Comparison of ENCODE assay signal across 26 cellular contexts in the genomic region with DNA sequence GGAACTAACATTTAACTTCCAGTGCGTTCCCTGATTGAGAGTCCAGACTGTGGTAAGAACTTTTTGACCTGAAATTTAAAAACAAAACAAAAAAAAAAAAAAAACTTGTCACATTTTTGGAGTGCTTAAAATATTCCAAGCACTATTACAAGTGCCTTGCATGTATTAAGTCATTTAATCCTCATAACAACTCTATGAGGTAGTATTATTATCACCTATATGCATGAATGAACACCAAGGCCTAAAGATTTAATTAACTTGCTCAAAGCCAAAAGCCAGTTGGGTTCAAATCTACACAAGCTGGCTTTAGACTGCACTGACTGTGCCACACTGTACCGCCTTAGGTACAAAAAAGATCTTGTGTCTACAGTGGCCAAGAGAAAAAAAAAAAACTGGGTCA. TPM values are rescaled to one million over a fixed set of nuclear protein-coding genes. Genes with fewer than 3 reads are reported as not detected.
A peak's percentile ranks its signal among the peaks of the same experiment; 100 is the strongest.
DNase-seq lines count a peak whose midpoint lies in the region; ATAC-seq and TF ChIP-seq lines count a peak whose summit lies in the region.
"Had no signal": no experiment of that assay in that cellular context is flagged by ENCODE, and none has a peak within 500 bp of the region (broad histone marks: within the 10 kb centered on the region; RNA-seq: fewer than 3 reads in every experiment).

No MANE protein-coding gene starts in this region.

- no peaks in the 10 kb centered on the region for H3K27me3 Mint-ChIP-seq in HFFc6 (ENCODE audit: insufficient read depth)
- H3K27me3 Mint-ChIP-seq in nephron progenitor cell (ENCODE audit: low read depth, poor library complexity) = peaks cover 5% of the 10 kb centered on the region
- H3K27me3 Mint-ChIP-seq: activated CD4-positive, alpha-beta T cell treated with anti-CD3 and anti-CD28 coated beads, Interleukin-2, amount 10 ng/mL, durations not matched to agents 7 days and 5 days; activated naive CD8-positive, alpha-beta T cell; naive thymus-derived CD4-positive, alpha-beta T cell had no signal

- H3K4me3 ChIP-seq in choroid plexus epithelial cell (ENCODE audit: low read depth, low read length) = no peak overlapping the region
- H3K4me3 ChIP-seq: colonic mucosa, K562, left lung, suprapubic skin, uterus had no signal

- H3K4me3 Mint-ChIP-seq in HFFc6 = peak overlapping the region; percentile 63
- H3K4me3 Mint-ChIP-seq in nephron progenitor cell = no peak overlapping the region
- H3K4me3 Mint-ChIP-seq: activated CD4-positive, alpha-beta T cell treated with anti-CD3 and anti-CD28 coated beads, Interleukin-2, amount 10 ng/mL, durations not matched to agents 7 days and 5 days; activated naive CD8-positive, alpha-beta T cell; naive thymus-derived CD4-positive, alpha-beta T cell; stimulated activated effector memory CD8-positive, alpha-beta T cell treated with anti-CD3 and anti-CD28 coated beads, Interleukin-12 subunit alpha, Interleukin-12 subunit beta, amount 100 ng/mL, for 72 hours; WTC11 had no signal

- peak overlapping the region; percentile 89 for H3K27ac Mint-ChIP-seq in HFFc6
- peak overlapping the region; percentile 83 for H3K27ac Mint-ChIP-seq in nephron progenitor cell
- H3K27ac Mint-ChIP-seq: activated CD4-positive, alpha-beta T cell treated with anti-CD3 and anti-CD28 coated beads, Interleukin-2, amount 10 ng/mL, durations not matched to agents 7 days and 5 days; activated naive CD8-positive, alpha-beta T cell; naive thymus-derived CD4-positive, alpha-beta T cell; stimulated activated effector memory CD8-positive, alpha-beta T cell treated with anti-CD3 and anti-CD28 coated beads, Interleukin-12 subunit alpha, Interleukin-12 subunit beta, amount 100 ng/mL, for 72 hours; WTC11 had no signal

- no peak for ATAC-seq in left lobe of liver
- ATAC-seq: K562; naive thymus-derived CD4-positive, alpha-beta T cell; stimulated activated effector memory CD8-positive, alpha-beta T cell treated with anti-CD3 and anti-CD28 coated beads, Interleukin-12 subunit alpha, Interleukin-12 subunit beta, amount 100 ng/mL, for 72 hours; WTC11 had no signal

- no peak for DNase-seq in HFFc6
- DNase-seq in choroid plexus epithelial cell (ENCODE audit: low read depth) = peak; percentile 42
- DNase-seq in nephron progenitor cell = no peak
- DNase-seq in left lobe of liver (ENCODE audit: low spot score) = no peak
- DNase-seq in SIG-M5 treated with dmso at 0.1 percent for 504 hours (lab: John Stamatoyannopoulos, UW; ENCODE audit: unreplicated experiment) = no peak
- DNase-seq in HT-29 (ENCODE audit: low spot score) = no peak
- DNase-seq in DMS114 treated with DMSO at 0.1 percent for 48 hours (lab: John Stamatoyannopoulos, UW; ENCODE audit: unreplicated experiment) = no peak
- DNase-seq: activated CD4-positive, alpha-beta T cell treated with anti-CD3 and anti-CD28 coated beads, Interleukin-2, amount 10 ng/mL, durations not matched to agents 7 days and 5 days; Calu3; colonic mucosa; effector CD8-positive, alpha-beta T cell; GOT3; left lung; midbrain; naive thymus-derived CD4-positive, alpha-beta T cell; NCI-H1092 treated with DMSO at 0.1 percent for 48 hours; NCI-H1694 treated with DMSO at 0.1 percent for 48 hours; NCI-H446; NCI-H774; nucleus accumbens; uterus had no signal

- H3K9me3 Mint-ChIP-seq in HFFc6 = 0 out of 2 replicates have a peak, but pooled peaks cover 6% of the 10 kb centered on the region
- H3K9me3 Mint-ChIP-seq in nephron progenitor cell = peaks cover 45% of the 10 kb centered on the region
- H3K9me3 Mint-ChIP-seq: activated CD4-positive, alpha-beta T cell treated with anti-CD3 and anti-CD28 coated beads, Interleukin-2, amount 10 ng/mL, durations not matched to agents 7 days and 5 days; stimulated activated effector memory CD8-positive, alpha-beta T cell treated with anti-CD3 and anti-CD28 coated beads, Interleukin-12 subunit alpha, Interleukin-12 subunit beta, amount 100 ng/mL, for 72 hours had no signal

- H3K36me3 Mint-ChIP-seq in HFFc6 (ENCODE audit: low read depth) (peaks cover 34% of the 10 kb centered on the region), nephron progenitor cell (ENCODE audit: low read depth) (peaks cover 60% of the 10 kb centered on the region)

- H3K4me1 Mint-ChIP-seq in HFFc6 (ENCODE audit: low read depth) = peaks cover 56% of the 10 kb centered on the region
- H3K4me1 Mint-ChIP-seq in nephron progenitor cell = peaks cover 56% of the 10 kb centered on the region
- H3K4me1 Mint-ChIP-seq: activated CD4-positive, alpha-beta T cell treated with anti-CD3 and anti-CD28 coated beads, Interleukin-2, amount 10 ng/mL, durations not matched to agents 7 days and 5 days; stimulated activated effector memory CD8-positive, alpha-beta T cell treated with anti-CD3 and anti-CD28 coated beads, Interleukin-12 subunit alpha, Interleukin-12 subunit beta, amount 100 ng/mL, for 72 hours had no signal

- TF ChIP-seq CTCF in HFFc6 (IDR thresholded peaks at IDR 0.05) (no peak), choroid plexus epithelial cell (conservative IDR thresholded peaks at IDR 0.05; ENCODE audit: low read depth, low read length) (no peak), nephron progenitor cell (IDR thresholded peaks at IDR 0.05) (no peak)

RNA-seq across cellular contexts. Expression of a gene that starts 35.2 kb away (rescaled TPM):
- 1 to 10 TPM; 6.3 to 9.4 (median 9.0) TPM for total RNA-seq in HFFc6 (2021; fragmentation: NEBNext Ultra II Directional; extraction: Animal tissue kit (Norgen Biotek cat#: 25700))
- 2.0 TPM for total RNA-seq in left lobe of liver
- total RNA-seq in HT-29 (2014; rRNA removed; shearing (Covaris generic)) = 4.4 and 5.1 TPM in 2 replicates

RNA-seq across cellular contexts. Expression of a gene that starts 35.3 kb away (rescaled TPM):
- total RNA-seq in HFFc6 (2021; fragmentation: NEBNext Ultra II Directional; extraction: Animal tissue kit (Norgen Biotek cat#: 25700)) = 10 to 100 TPM; 12.7 to 30.2 (median 25.4) TPM
- 0.18 TPM for total RNA-seq in left lobe of liver
- 19.4 and 22.7 TPM in 2 replicates for total RNA-seq in HT-29 (2014; rRNA removed; shearing (Covaris generic))

Comparison
In these comparisons a context has a peak if more than half of its experiments do, and no peak if none do; other contexts are left out.
1. RNA of a gene that starts 35.3 kb away (total RNA-seq): 12.7 to 30.2 TPM in HFFc6 and 19.4 to 22.7 TPM in HT-29; 0.18 TPM in left lobe of liver (single experiment); every median in the first group is over 10 times any median in the second.